ENCODE assay signal across 17 cellular contexts in the genomic region with DNA sequence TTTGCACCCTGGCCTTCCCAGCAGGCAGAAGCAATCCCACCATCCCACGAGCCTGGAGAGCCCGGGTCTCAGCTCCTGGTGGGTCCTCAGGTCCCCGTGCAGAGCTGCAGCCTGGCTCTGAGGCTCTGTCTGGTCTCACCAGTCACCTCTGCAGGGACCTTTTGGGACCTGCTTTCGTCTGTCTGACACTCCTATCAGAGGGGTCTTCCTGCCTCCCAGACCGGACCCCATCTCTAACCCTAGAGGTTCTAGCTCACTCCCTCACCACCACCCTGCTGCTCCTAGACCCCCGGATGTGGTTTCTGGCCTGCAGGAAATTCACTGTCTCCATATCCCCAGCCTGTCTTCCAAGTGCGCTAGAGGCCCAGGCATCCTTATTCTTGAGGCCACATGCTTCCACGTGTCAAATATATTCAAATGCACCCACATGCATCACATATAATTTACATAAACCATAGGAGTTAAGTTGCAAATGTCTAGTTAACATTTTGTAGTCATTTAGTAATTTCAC. TPM values are rescaled to one million over a fixed set of nuclear protein-coding genes. Genes with fewer than 3 reads are reported as not detected.
A peak's percentile ranks its signal among the peaks of the same experiment; 100 is the strongest.
DNase-seq lines count a peak whose midpoint lies in the region; ATAC-seq and TF ChIP-seq lines count a peak whose summit lies in the region.
"Had no signal": no experiment of that assay in that cellular context is flagged by ENCODE, and none has a peak within 500 bp of the region (broad histone marks: within the 10 kb centered on the region; RNA-seq: fewer than 3 reads in every experiment).

No MANE protein-coding gene starts in this region.

- H3K4me2 ChIP-seq in MM.1S (ENCODE audit: low read depth, low read length): no peak overlapping the region
- H3K4me2 ChIP-seq: hepatocyte had no signal

- 83% methylated on average over 8 of the region's 8 CpGs; no CpG with 5 or more reads in 1 of the 2 donors for WGBS in transverse colon (ENCODE audit: low coverage in 1 of 2), 2 donors

- peak overlapping the region; percentile 21 for H3K27ac ChIP-seq in CD4-positive, alpha-beta T cell (ENCODE audit: low read depth, low read length)
- no peak overlapping the region for H3K27ac ChIP-seq in transverse colon
- no peak overlapping the region for H3K27ac ChIP-seq in MM.1S (ENCODE audit: low read length)
- H3K27ac ChIP-seq: C4-2B, hepatocyte, SJSA1, thyroid gland had no signal

- H2AFZ ChIP-seq in MM.1S (ENCODE audit: low read length): no peak overlapping the region
- H2AFZ ChIP-seq: hepatocyte had no signal

- H3K36me3 ChIP-seq in transverse colon (no peaks in the 10 kb centered on the region), MM.1S (replicated peaks; ENCODE audit: insufficient read depth, low read length) (no peaks in the 10 kb centered on the region)
- H3K36me3 ChIP-seq: SJSA1, thyroid gland had no signal

- no peak for TF ChIP-seq POLR2A in transverse colon (IDR thresholded peaks at IDR 0.05)

- peak overlapping the region; percentile 92 for H3K27ac Mint-ChIP-seq in CD4-positive, alpha-beta T cell
- H3K27ac Mint-ChIP-seq in IgD-negative memory B cell (peak overlapping the region; percentile 78 to 100 (median 90)), naive B cell (peak overlapping the region; percentile 57 to 100 (median 88))
- peak overlapping the region; percentile 89 for H3K27ac Mint-ChIP-seq in activated CD8-positive, alpha-beta T cell treated with anti-CD3 and anti-CD28 coated beads, Interleukin-2, amount 10 ng/mL, durations not matched to agents 7 days and 5 days
- H3K27ac Mint-ChIP-seq: HFFc6 had no signal

- in situ Hi-C loops in transverse colon (cut with MboI; ENCODE audit: low pct_ligation_motif_present in 1 of 4, low pct_unique_long_range_greater_than_20kb in 1 of 4, low sequenced_read_pairs in 3 of 4): loop anchor here in 1 of 4 donors (10.0 kb wide), 1 partner anchor 157 kb away; no protein-coding TSS in a partner anchor

- H3K4me3 ChIP-seq in transverse colon: no peak overlapping the region
- no peak overlapping the region for H3K4me3 ChIP-seq in MM.1S (ENCODE audit: low read length)
- H3K4me3 ChIP-seq: hepatocyte, SJSA1, thyroid gland had no signal

- H3F3A ChIP-seq in MM.1S (ENCODE audit: insufficient read depth, low read length): peaks cover 10% of the 10 kb centered on the region

- no peaks in the 10 kb centered on the region for H4K20me1 ChIP-seq in MM.1S (ENCODE audit: insufficient read depth, low read length)

- no peaks in the 10 kb centered on the region for H3K27me3 Mint-ChIP-seq in CD4-positive, alpha-beta T cell
- H3K27me3 Mint-ChIP-seq in IgD-negative memory B cell (peaks cover 1% of the 10 kb centered on the region), naive B cell (no peaks in the 10 kb centered on the region)
- H3K27me3 Mint-ChIP-seq in activated CD8-positive, alpha-beta T cell treated with anti-CD3 and anti-CD28 coated beads, Interleukin-2, amount 10 ng/mL, durations not matched to agents 7 days and 5 days (ENCODE audit: low read depth): no peaks in the 10 kb centered on the region

- TF ChIP-seq EP300 in transverse colon (IDR thresholded peaks at IDR 0.05; ENCODE audit: low read depth): no peak

- no peaks in the 10 kb centered on the region for H3K9me3 ChIP-seq in CD4-positive, alpha-beta T cell (ENCODE audit: control insufficient read depth, low read length)
- H3K9me3 ChIP-seq in transverse colon: no peaks in the 10 kb centered on the region
- no peaks in the 10 kb centered on the region for H3K9me3 ChIP-seq in MM.1S (replicated peaks; ENCODE audit: insufficient read depth, low read length)
- H3K9me3 ChIP-seq: SJSA1, thyroid gland had no signal

- no peak for ATAC-seq in CD4-positive, alpha-beta T cell (ENCODE audit: poor library complexity)
- no peak for ATAC-seq in activated CD8-positive, alpha-beta T cell treated with anti-CD3 and anti-CD28 coated beads, Interleukin-2, amount 10 ng/mL, durations not matched to agents 7 days and 5 days
- no peak for ATAC-seq in naive B cell (ENCODE audit: low read depth in 2 of 2)
- ATAC-seq: sciatic nerve had no signal

- H3K4me1 ChIP-seq in transverse colon (peaks cover 0 to 27% (median 17%) of the 10 kb centered on the region in 4 donors), MM.1S (ENCODE audit: low read length) (peaks cover 49% of the 10 kb centered on the region)

- H3K36me3 Mint-ChIP-seq in CD4-positive, alpha-beta T cell (ENCODE audit: low read depth): no peaks in the 10 kb centered on the region
- H3K36me3 Mint-ChIP-seq in IgD-negative memory B cell (no peaks in the 10 kb centered on the region), naive B cell (no peaks in the 10 kb centered on the region)
- peaks cover 9% of the 10 kb centered on the region for H3K36me3 Mint-ChIP-seq in activated CD8-positive, alpha-beta T cell treated with anti-CD3 and anti-CD28 coated beads, Interleukin-2, amount 10 ng/mL, durations not matched to agents 7 days and 5 days (ENCODE audit: low read depth)

- no peaks in the 10 kb centered on the region for H3K9me3 Mint-ChIP-seq in CD4-positive, alpha-beta T cell
- H3K9me3 Mint-ChIP-seq in IgD-negative memory B cell (no peaks in the 10 kb centered on the region), naive B cell (peaks cover 0 to 4% (median 0%) of the 10 kb centered on the region in 7 donors)
- no peaks in the 10 kb centered on the region for H3K9me3 Mint-ChIP-seq in activated CD8-positive, alpha-beta T cell treated with anti-CD3 and anti-CD28 coated beads, Interleukin-2, amount 10 ng/mL, durations not matched to agents 7 days and 5 days (ENCODE audit: insufficient read depth)
- H3K9me3 Mint-ChIP-seq: HFFc6 had no signal

- H3K4me1 Mint-ChIP-seq in CD4-positive, alpha-beta T cell (ENCODE audit: low read depth): peaks cover 67% of the 10 kb centered on the region
- peaks cover 38 to 45% (median 43%) of the 10 kb centered on the region in 3 donors for H3K4me1 Mint-ChIP-seq in IgD-negative memory B cell
- H3K4me1 Mint-ChIP-seq in activated CD8-positive, alpha-beta T cell treated with anti-CD3 and anti-CD28 coated beads, Interleukin-2, amount 10 ng/mL, durations not matched to agents 7 days and 5 days (ENCODE audit: low read depth): peaks cover 76% of the 10 kb centered on the region
- peaks cover 38 to 55% (median 52%) of the 10 kb centered on the region in 3 donors for H3K4me1 Mint-ChIP-seq in naive B cell

- H3K4me3 Mint-ChIP-seq in CD4-positive, alpha-beta T cell: peak overlapping the region; percentile 52
- H3K4me3 Mint-ChIP-seq in IgD-negative memory B cell (peak overlapping the region in 3 of 4 donors; percentile 17 to 68 (median 58)), naive B cell (peak overlapping the region in 2 of 8 donors; percentile 46 to 47)
- peak overlapping the region; percentile 19 for H3K4me3 Mint-ChIP-seq in activated CD8-positive, alpha-beta T cell treated with anti-CD3 and anti-CD28 coated beads, Interleukin-2, amount 10 ng/mL, durations not matched to agents 7 days and 5 days
- H3K4me3 Mint-ChIP-seq: HFFc6 had no signal

- intact Hi-C loops in CD4-positive, alpha-beta T cell (cut with DNase I, micrococcal nuclease): loop anchor here in 1 of 2 experiments (2.0 kb wide), 1 partner anchor 25 kb away; no protein-coding TSS in a partner anchor
- intact Hi-C loops in transverse colon (cut with DNase I; ENCODE audit: low total_unique reads): no loop called here

- no peaks in the 10 kb centered on the region for H3K27me3 ChIP-seq in CD4-positive, alpha-beta T cell (ENCODE audit: control insufficient read depth, insufficient read depth, low read length)
- H3K27me3 ChIP-seq in transverse colon: no peaks in the 10 kb centered on the region
- H3K27me3 ChIP-seq in MM.1S (replicated peaks; ENCODE audit: insufficient read depth, low read length): no peaks in the 10 kb centered on the region
- H3K27me3 ChIP-seq: hepatocyte, SJSA1, thyroid gland had no signal

- POLR2A ChIA-PET in CD4-positive, alpha-beta T cell (lab: Charles Lee): interaction anchor here (1.9 to 6.7 kb wide), 2 partner anchors 61 to 124 kb away, joined by 6 to 147 read pairs; partner anchors contain the start of genes MTCH1 and PIM1
- POLR2A ChIA-PET in activated CD8-positive, alpha-beta T cell treated with anti-CD3 and anti-CD28 coated beads, Interleukin-2, amount 10 ng/mL, durations not matched to agents 7 days and 5 days (lab: Charles Lee): interaction anchor here (0.7 to 14.7 kb wide), 12 partner anchors 9 to 386 kb away, joined by 3 to 574 read pairs (median 17); partner anchors contain the start of gene PIM1

- no peak for DNase-seq in CD4-positive, alpha-beta T cell
- no peak for DNase-seq in activated CD8-positive, alpha-beta T cell treated with anti-CD3 and anti-CD28 coated beads, Interleukin-2, amount 10 ng/mL, durations not matched to agents 7 days and 5 days
- DNase-seq in naive B cell (no peak), NOMO-1 treated with DMSO at 0.1 percent for 48 hours (lab: John Stamatoyannopoulos, UW; ENCODE audit: unreplicated experiment) (no peak), transverse colon (no peak), MM.1S (no peak)
- DNase-seq: activated gamma-delta T cell treated with Interleukin-2 at 50 U/mL for 16 hours; effector CD4-positive, alpha-beta T cell; HFFc6; NCI-H2029; NCI-H510A treated with DMSO at 0.1 percent for 48 hours; thyroid gland had no signal

- no peak for TF ChIP-seq CTCF in CD4-positive, alpha-beta T cell (IDR thresholded peaks at IDR 0.05)
- TF ChIP-seq CTCF in transverse colon (IDR thresholded peaks at IDR 0.05) (no peak), MM.1S (IDR thresholded peaks at IDR 0.05; ENCODE audit: low read length) (no peak)

- CTCF ChIA-PET in CD4-positive, alpha-beta T cell (lab: Charles Lee): interaction anchor here (1.1 to 8.0 kb wide), 5 partner anchors 26 to 162 kb away, joined by 3 to 78 read pairs (median 7); no protein-coding TSS in a partner anchor
- CTCF ChIA-PET in activated CD8-positive, alpha-beta T cell treated with anti-CD3 and anti-CD28 coated beads, Interleukin-2, amount 10 ng/mL, durations not matched to agents 7 days and 5 days (lab: Charles Lee): interaction anchor here (5.7 to 18.3 kb wide), 4 partner anchors 21 to 160 kb away, joined by 61 to 506 read pairs (median 222); partner anchors contain the start of gene PIM1

- no peaks in the 10 kb centered on the region for H3K9me2 ChIP-seq in MM.1S (replicated peaks; ENCODE audit: insufficient read depth, low read length)

- no peak overlapping the region for H3K9ac ChIP-seq in MM.1S (ENCODE audit: low read length)

- no peaks in the 10 kb centered on the region for H3K79me2 ChIP-seq in MM.1S (ENCODE audit: low read length)
- H3K79me2 ChIP-seq: hepatocyte had no signal

RNA-seq across cellular contexts. Expression of gene FGD2, which starts 42.0 kb away (rescaled TPM):
- total RNA-seq in CD4-positive, alpha-beta T cell: 1 to 10 TPM; 1.2 TPM
- polyA plus RNA-seq in IgD-negative memory B cell (99.8 TPM), naive B cell (ENCODE audit: low read depth in 6 of 6) (100 to 1,000 TPM in 1 of 6 donors, 10 to 100 TPM in 5; 31.5 to 133 (median 69.2) TPM)
- 10 to 100 TPM; 10.1 to 12.1 TPM for total RNA-seq in activated CD8-positive, alpha-beta T cell treated with anti-CD3 and anti-CD28 coated beads, Interleukin-2, amount 10 ng/mL, durations not matched to agents 7 days and 5 days
- total RNA-seq in transverse colon: 10 to 100 TPM; 13.1 to 46.4 (median 29.6) TPM
- total RNA-seq: HFFc6, SJSA1 had no signal

Comparison
In these comparisons a context has a peak if more than half of its experiments do, and no peak if none do; other contexts are left out.
1. RNA of gene FGD2, which starts 42.0 kb away (total RNA-seq): 13.1 to 46.4 TPM in transverse colon and 10.1 to 12.1 TPM in activated CD8-positive, alpha-beta T cell treated with anti-CD3 and anti-CD28 coated beads, Interleukin-2, amount 10 ng/mL, durations not matched to agents 7 days and 5 days; 1.2 TPM in CD4-positive, alpha-beta T cell; every median in the first group is over 4 times any median in the second.
2. Peak in every context shown above with its lines, with median percentiles within 50 percentile points of each other: H3K27ac Mint-ChIP-seq.